In genomic region chr6:30781362-30781696, GRCh38 we compare ENCODE assay signal across 8 cellular contexts. TPM values are rescaled to one million over a fixed set of nuclear protein-coding genes. Genes with fewer than 3 reads are reported as not detected.
DNase-seq lines count a peak whose midpoint lies in the region; ATAC-seq and TF ChIP-seq lines count a peak whose summit lies in the region.
"Had no signal": no experiment of that assay in that cellular context is flagged by ENCODE, and none has a peak within 500 bp of the region (broad histone marks: within the 10 kb centered on the region; RNA-seq: fewer than 3 reads in every experiment).

No MANE protein-coding gene starts in this region.

- no peak for TF ChIP-seq POLR2A in stomach (IDR thresholded peaks at IDR 0.05)

- TF ChIP-seq EP300 in stomach (IDR thresholded peaks at IDR 0.05): no peak

- H3K4me1 ChIP-seq in adipocyte (ENCODE audit: control insufficient read depth, insufficient read depth, low read length) (peaks cover 48% of the 10 kb centered on the region), hepatocyte (ENCODE audit: insufficient read depth) (peaks cover 43% of the 10 kb centered on the region), stomach (peaks cover 45 to 68% (median 57%) of the 10 kb centered on the region in 4 donors)

- intact Hi-C loops in stomach (cut with DNase I; ENCODE audit: low total_unique reads): no loop called here

- 92% methylated on average over 4 of the region's 4 CpGs for WGBS in hepatocyte (ENCODE audit: low lambda C conversion rate, missing lambda C conversion rate)
- WGBS in stomach, 5 donors: 60 to 95% (median 84%) methylated on average over 4 of the region's 4 CpGs

- ATAC-seq in HG02623 (IDR thresholded peaks at IDR 0.05; ENCODE audit: unreplicated experiment): no peak

- H3K27ac Mint-ChIP-seq in HFFc6: peak overlapping the region; percentile 98

- H3K4me3 ChIP-seq in adipocyte (ENCODE audit: low read length): peak overlapping the region; percentile 60
- H3K4me3 ChIP-seq in hepatocyte: no peak overlapping the region
- H3K4me3 ChIP-seq in stomach: no peak overlapping the region

- H3K9me2 ChIP-seq in hepatocyte (replicated peaks; ENCODE audit: insufficient read depth): no peaks in the 10 kb centered on the region

- peak overlapping the region; percentile 67 for H3K9ac ChIP-seq in adipocyte (ENCODE audit: low read length)

- no peaks in the 10 kb centered on the region for H3K9me3 ChIP-seq in adipocyte (ENCODE audit: control insufficient read depth, low read length)
- H3K9me3 ChIP-seq in hepatocyte (ENCODE audit: low read depth): no peaks in the 10 kb centered on the region
- H3K9me3 ChIP-seq in stomach: no peaks in the 10 kb centered on the region

- H4K20me1 ChIP-seq in hepatocyte (ENCODE audit: insufficient read depth, poor library complexity, severe bottlenecking): no peaks in the 10 kb centered on the region

- H3K79me2 ChIP-seq in hepatocyte: no peaks in the 10 kb centered on the region

- H3K27me3 Mint-ChIP-seq in HFFc6 (ENCODE audit: insufficient read depth): peaks cover 2% of the 10 kb centered on the region; the same call in 1 of the 2 replicates
- H3K27me3 Mint-ChIP-seq: activated naive CD8-positive, alpha-beta T cell treated with anti-CD3 and anti-CD28 coated beads, Interleukin-2, amount 10 ng/mL, durations not matched to agents 7 days and 5 days had no signal

- no peaks in the 10 kb centered on the region for H3K36me3 ChIP-seq in adipocyte (ENCODE audit: control insufficient read depth, insufficient read depth, low read length, severe bottlenecking)
- H3K36me3 ChIP-seq in hepatocyte (replicated peaks; ENCODE audit: insufficient read depth, low read depth): no peaks in the 10 kb centered on the region
- no peaks in the 10 kb centered on the region for H3K36me3 ChIP-seq in stomach

- no peak overlapping the region for H2AFZ ChIP-seq in hepatocyte

- no peak for TF ChIP-seq CTCF in HFFc6 (IDR thresholded peaks at IDR 0.05)
- TF ChIP-seq CTCF in hepatocyte (IDR thresholded peaks at IDR 0.05; ENCODE audit: poor library complexity): no peak
- TF ChIP-seq CTCF in stomach (IDR thresholded peaks at IDR 0.05): no peak

- H3K36me3 Mint-ChIP-seq in HFFc6 (ENCODE audit: low read depth): no peaks in the 10 kb centered on the region

- peak overlapping the region; percentile 79 for H3K4me3 Mint-ChIP-seq in HFFc6

- no peak for DNase-seq in HFFc6
- DNase-seq in adipocyte (ENCODE audit: low read depth): no peak
- DNase-seq in hepatocyte (ENCODE audit: low spot score): no peak
- no peak for DNase-seq in stomach
- DNase-seq in RPMI8226: no peak
- no peak for DNase-seq in NCI-H1436 (lab: John Stamatoyannopoulos, UW)
- DNase-seq: activated naive CD8-positive, alpha-beta T cell treated with anti-CD3 and anti-CD28 coated beads, Interleukin-2, amount 10 ng/mL, durations not matched to agents 7 days and 5 days had no signal

- H3K4me2 ChIP-seq in hepatocyte: no peak overlapping the region

- H3K27ac ChIP-seq in hepatocyte (peak overlapping the region; percentile 92), stomach (peak overlapping the region; percentile 79 to 96 (median 87))

- H3K9me3 Mint-ChIP-seq in HFFc6: no peaks in the 10 kb centered on the region
- H3K9me3 Mint-ChIP-seq: activated naive CD8-positive, alpha-beta T cell treated with anti-CD3 and anti-CD28 coated beads, Interleukin-2, amount 10 ng/mL, durations not matched to agents 7 days and 5 days had no signal

- peaks cover 66% of the 10 kb centered on the region for H3K4me1 Mint-ChIP-seq in HFFc6 (ENCODE audit: low read depth)

- H3K27me3 ChIP-seq in adipocyte (replicated peaks; ENCODE audit: control insufficient read depth, insufficient read depth, low read length) (no peaks in the 10 kb centered on the region), hepatocyte (no peaks in the 10 kb centered on the region), stomach (no peaks in the 10 kb centered on the region)

RNA-seq across cellular contexts. Expression of gene IER3, which starts 37.0 kb away (rescaled TPM):
- 10 to 100 TPM; 38.1 to 62.4 (median 60.2) TPM for total RNA-seq in HFFc6 (2021; fragmentation: NEBNext Ultra II Directional; extraction: Animal tissue kit (Norgen Biotek cat#: 25700))
- total RNA-seq in hepatocyte: 173 and 193 TPM in 2 replicates
- polyA plus RNA-seq in hepatocyte: 158 and 159 TPM in 2 replicates
- total RNA-seq in stomach: 100 to 1,000 TPM in 2 of 5 donors, 10 to 100 TPM in 3; 16.5 to 144 (median 92.8) TPM
- 100 to 1,000 TPM; 112 to 187 (median 147) TPM for polyA plus RNA-seq in stomach

RNA-seq across cellular contexts. Expression of gene FLOT1, which starts 38.8 kb away (rescaled TPM):
- 100 to 1,000 TPM; 218 to 286 (median 236) TPM for total RNA-seq in HFFc6 (2021; fragmentation: NEBNext Ultra II Directional; extraction: Animal tissue kit (Norgen Biotek cat#: 25700))
- total RNA-seq in hepatocyte: 93.5 and 103 TPM in 2 replicates
- 144 and 148 TPM in 2 replicates for polyA plus RNA-seq in hepatocyte
- total RNA-seq in stomach: 100 to 1,000 TPM in 2 of 5 donors, 10 to 100 TPM in 3; 40.6 to 201 (median 74.7) TPM
- polyA plus RNA-seq in stomach: 100 to 1,000 TPM; 145 to 178 (median 151) TPM
